In the genomic region with DNA sequence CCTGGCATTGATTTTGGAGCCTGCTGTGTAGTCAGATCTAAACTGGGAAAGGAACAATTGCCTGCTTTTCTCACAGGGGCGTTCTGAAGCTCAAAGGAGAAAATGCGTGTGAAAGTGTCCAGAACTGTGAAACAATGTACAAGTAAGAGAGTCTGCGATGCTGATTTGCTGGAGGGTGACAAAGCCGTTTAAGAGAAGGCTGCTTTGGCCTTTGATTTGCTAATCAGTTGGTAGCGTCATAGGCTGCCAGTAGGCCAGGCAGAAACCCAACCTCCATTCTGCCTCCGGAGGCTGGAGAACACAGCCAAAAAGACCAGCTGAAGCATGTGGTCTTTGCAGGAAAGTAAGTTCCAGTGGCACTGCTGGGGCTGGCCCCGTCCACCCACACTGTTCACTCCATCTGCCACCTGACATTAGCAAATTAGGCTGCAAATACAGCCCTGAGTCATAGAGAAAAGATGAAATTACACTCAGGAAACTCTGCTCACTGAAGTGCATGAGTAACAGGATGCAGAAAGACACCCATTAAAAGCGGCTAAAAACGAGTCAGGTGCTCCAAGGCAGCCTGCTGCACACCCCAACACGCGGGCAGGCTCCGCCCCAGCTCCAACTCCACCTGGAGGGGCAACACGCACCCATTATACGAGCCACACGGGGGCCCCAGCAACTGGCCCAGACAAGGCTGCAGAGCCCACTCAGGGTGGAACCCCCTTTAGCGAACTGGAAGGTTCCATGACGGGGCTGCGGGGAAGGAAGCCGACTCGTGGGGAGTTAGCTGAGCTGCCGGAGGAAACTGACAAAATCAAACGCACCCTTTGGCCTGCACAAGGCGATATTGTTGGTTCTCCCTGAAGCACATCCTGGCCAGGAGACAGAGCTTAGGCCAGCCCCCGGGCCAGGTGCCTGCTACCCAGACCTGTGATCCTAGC, we compare ENCODE assay signal across 9 cellular contexts. TPM values are rescaled to one million over a fixed set of nuclear protein-coding genes. Genes with fewer than 3 reads are reported as not detected.
DNase-seq lines count a peak whose midpoint lies in the region; ATAC-seq, FAIRE-seq and TF ChIP-seq lines count a peak whose summit lies in the region.
"Had no signal": no experiment of that assay in that cellular context is flagged by ENCODE, and none has a peak within 500 bp of the region (broad histone marks: within the 10 kb centered on the region; RNA-seq: fewer than 3 reads in every experiment).

No MANE protein-coding gene starts in this region.

- no peaks in the 10 kb centered on the region for H3K27me3 ChIP-seq in CD8-positive, alpha-beta memory T cell (ENCODE audit: insufficient read depth, low read length, poor library complexity, severe bottlenecking)
- H3K27me3 ChIP-seq in SK-N-SH (ENCODE audit: insufficient read depth) (no peaks in the 10 kb centered on the region), keratinocyte (ENCODE audit: control insufficient read depth, extremely low read depth, insufficient read depth, low read length) (no peaks in the 10 kb centered on the region)

- peak overlapping the region; percentile 75 for H3K27ac ChIP-seq in CD8-positive, alpha-beta memory T cell (ENCODE audit: low read depth, low read length)
- H3K27ac ChIP-seq in SK-N-SH (ENCODE audit: low read depth in 2 of 2, low read length in 1 of 2) = no peak overlapping the region
- no peak overlapping the region for H3K27ac ChIP-seq in keratinocyte (ENCODE audit: control insufficient read depth, insufficient read depth, low read length)

- peaks cover 44 to 61% (median 61%) of the 10 kb centered on the region in 3 donors for H3K4me1 Mint-ChIP-seq in CD8-positive, alpha-beta memory T cell
- H3K4me1 Mint-ChIP-seq in activated naive CD8-positive, alpha-beta T cell treated with anti-CD3 and anti-CD28 coated beads, Interleukin-2, amount 50 U/mL, for 24 hours = peaks cover 59% of the 10 kb centered on the region

- H3K9me1 ChIP-seq in keratinocyte (ENCODE audit: control insufficient read depth, extremely low read depth, insufficient read depth, low read length) = no peaks in the 10 kb centered on the region

- no peak for TF ChIP-seq RAD21 in SK-N-SH (IDR thresholded peaks at IDR 0.05; ENCODE audit: low read length)

- peak overlapping the region; percentile 17 to 92 (median 72) for H3K4me3 Mint-ChIP-seq in CD8-positive, alpha-beta memory T cell
- H3K4me3 Mint-ChIP-seq in activated naive CD8-positive, alpha-beta T cell treated with anti-CD3 and anti-CD28 coated beads, Interleukin-2, amount 50 U/mL, for 24 hours = peak overlapping the region; percentile 60

- H2AFZ ChIP-seq in SK-N-SH (ENCODE audit: low read depth) (no peak overlapping the region), keratinocyte (ENCODE audit: control insufficient read depth, low read length) (peak overlapping the region; percentile 50)

- dilution Hi-C loops in keratinocyte (cut with MboI; ENCODE audit: extremely low pct_ligation_motif_present, low sequenced_read_pairs) = no loop called here

- CTCF ChIA-PET in CD8-positive, alpha-beta memory T cell (lab: Charles Lee) = interaction anchor here (0.7 to 4.7 kb wide), 12 partner anchors 9 to 105 kb away, joined by 3 to 62 read pairs (median 4); no protein-coding TSS in a partner anchor
- CTCF ChIA-PET in SK-N-SH (lab: Yijun Ruan, JAX) = interaction anchor here (0.6 to 1.8 kb wide), 7 partner anchors 8 to 106 kb away, joined by 3 to 4 read pairs (median 3); no protein-coding TSS in a partner anchor

- no peak for FAIRE-seq in keratinocyte (lab: Jason Lieb, UNC)

- no peaks in the 10 kb centered on the region for H3K9me2 ChIP-seq in SK-N-SH

- peak; percentile 74 to 95 (median 87) for DNase-seq in CD8-positive, alpha-beta memory T cell
- DNase-seq in SK-N-SH (peak; percentile 36), keratinocyte (ENCODE audit: low read depth, low spot score) (peak; percentile 42), NCI-H1048 (lab: John Stamatoyannopoulos, UW) (no peak)
- peak; percentile 91 for DNase-seq in activated naive CD8-positive, alpha-beta T cell treated with anti-CD3 and anti-CD28 coated beads, Interleukin-2, amount 50 U/mL, for 24 hours
- DNase-seq in stimulated activated CD4-positive, alpha-beta T cell treated with anti-CD3 and anti-CD28 coated beads, TNF-alpha, amount 100 ng/mL, for 4 hours (ENCODE audit: low read depth in 3 of 3) = peak; percentile 65 to 77 (median 73)

- peak overlapping the region; percentile 89 to 99 (median 96) for H3K27ac Mint-ChIP-seq in CD8-positive, alpha-beta memory T cell
- H3K27ac Mint-ChIP-seq in activated naive CD8-positive, alpha-beta T cell treated with anti-CD3 and anti-CD28 coated beads, Interleukin-2, amount 50 U/mL, for 24 hours = peak overlapping the region; percentile 97

- POLR2A ChIA-PET in CD8-positive, alpha-beta memory T cell (lab: Charles Lee) = interaction anchor here (0.7 to 3.5 kb wide), 9 partner anchors 12 to 263 kb away, joined by 3 to 18 read pairs (median 6); no protein-coding TSS in a partner anchor
- POLR2A ChIA-PET in SK-N-SH (lab: Yijun Ruan, JAX) = no interaction called here

- H3K79me2 ChIP-seq in SK-N-SH (ENCODE audit: insufficient read depth) (no peaks in the 10 kb centered on the region), keratinocyte (ENCODE audit: control insufficient read depth, insufficient read depth, low read length) (no peaks in the 10 kb centered on the region)

- H3K36me3 Mint-ChIP-seq in CD8-positive, alpha-beta memory T cell = no peaks in the 10 kb centered on the region
- H3K36me3 Mint-ChIP-seq in activated naive CD8-positive, alpha-beta T cell treated with anti-CD3 and anti-CD28 coated beads, Interleukin-2, amount 50 U/mL, for 24 hours (ENCODE audit: low read depth) = no peaks in the 10 kb centered on the region

- TF ChIP-seq CTCF in SK-N-SH (IDR thresholded peaks at IDR 0.05) = no peak
- TF ChIP-seq CTCF in keratinocyte (optimal IDR thresholded peaks at IDR 0.05 in 1 of 3, IDR thresholded peaks at IDR 0.05 in 1 of 3, conservative IDR thresholded peaks at IDR 0.05 in 1 of 3; ENCODE audit: extremely low read depth in 1 of 3, insufficient read depth in 2 of 3, low read length in 3 of 3) = no peak

- H3K4me1 ChIP-seq in CD8-positive, alpha-beta memory T cell (ENCODE audit: insufficient read depth, low read length) = peaks cover 49% of the 10 kb centered on the region
- H3K4me1 ChIP-seq in SK-N-SH (ENCODE audit: control insufficient read depth in 1 of 2, insufficient read depth in 2 of 2, low read depth in 1 of 2, low read length in 1 of 2) (peaks cover 0 to 10% of the 10 kb centered on the region in 2 experiments; a peak in 2 of 4 replicates), keratinocyte (ENCODE audit: control insufficient read depth, extremely low read depth, insufficient read depth, low read length) (peaks cover 15% of the 10 kb centered on the region)

- H3K27me3 Mint-ChIP-seq in CD8-positive, alpha-beta memory T cell = no peaks in the 10 kb centered on the region
- H3K27me3 Mint-ChIP-seq in activated naive CD8-positive, alpha-beta T cell treated with anti-CD3 and anti-CD28 coated beads, Interleukin-2, amount 50 U/mL, for 24 hours = no peaks in the 10 kb centered on the region

- H3K9me3 ChIP-seq in CD8-positive, alpha-beta memory T cell (ENCODE audit: low read length) = no peaks in the 10 kb centered on the region
- H3K9me3 ChIP-seq in SK-N-SH (no peaks in the 10 kb centered on the region), keratinocyte (ENCODE audit: control insufficient read depth, low read depth, low read length) (no peaks in the 10 kb centered on the region)

- H3K36me3 ChIP-seq in CD8-positive, alpha-beta memory T cell (ENCODE audit: insufficient read depth, low read length) = no peaks in the 10 kb centered on the region
- H3K36me3 ChIP-seq in SK-N-SH (replicated peaks in 1 of 2; ENCODE audit: control insufficient read depth in 1 of 2, insufficient read depth in 2 of 2, low read length in 1 of 2) (no peaks in the 10 kb centered on the region), keratinocyte (ENCODE audit: control insufficient read depth in 2 of 2, extremely low read depth in 1 of 2, insufficient read depth in 2 of 2, low read length in 2 of 2) (no peaks in the 10 kb centered on the region)

- ATAC-seq in GM19467 (IDR thresholded peaks at IDR 0.05; ENCODE audit: unreplicated experiment) (peak; percentile 47), HG03575 (IDR thresholded peaks at IDR 0.05; ENCODE audit: extremely low read depth, insufficient number of reproducible peaks, low FRiP score, unreplicated experiment) (peak; percentile 64)
- ATAC-seq in activated naive CD8-positive, alpha-beta T cell treated with anti-CD3 and anti-CD28 coated beads, Interleukin-2, amount 50 U/mL, for 24 hours = peak; percentile 87

- no peaks in the 10 kb centered on the region for H3K9me3 Mint-ChIP-seq in CD8-positive, alpha-beta memory T cell
- H3K9me3 Mint-ChIP-seq in activated naive CD8-positive, alpha-beta T cell treated with anti-CD3 and anti-CD28 coated beads, Interleukin-2, amount 50 U/mL, for 24 hours = no peaks in the 10 kb centered on the region

- H4K20me1 ChIP-seq in SK-N-SH (ENCODE audit: insufficient read depth) (no peaks in the 10 kb centered on the region), keratinocyte (ENCODE audit: control insufficient read depth, extremely low read depth, insufficient read depth, low read length) (no peaks in the 10 kb centered on the region)

- no peaks in the 10 kb centered on the region for H3F3A ChIP-seq in SK-N-SH (replicated peaks; ENCODE audit: insufficient read depth)

- H3K4me3 ChIP-seq in CD8-positive, alpha-beta memory T cell (ENCODE audit: low read length) = peak overlapping the region; percentile 40
- H3K4me3 ChIP-seq in SK-N-SH (ENCODE audit: low read depth in 2 of 2, low read length in 1 of 2) (no peak overlapping the region), keratinocyte (ENCODE audit: control insufficient read depth in 2 of 3, extremely low read depth in 1 of 3, insufficient read depth in 2 of 3, low read depth in 1 of 3, low read length in 3 of 3) (no peak overlapping the region)

- no peak overlapping the region for H3K4me2 ChIP-seq in SK-N-SH
- peak overlapping the region; percentile 39 for H3K4me2 ChIP-seq in keratinocyte (ENCODE audit: control insufficient read depth, extremely low read depth, insufficient read depth, low read depth, low read length)

- TF ChIP-seq EP300 in SK-N-SH (IDR thresholded peaks at IDR 0.05; ENCODE audit: borderline replicate concordance in 1 of 2, low read depth in 1 of 2, low read length in 1 of 2) = no peak

- WGBS in SK-N-SH (ENCODE audit: low lambda C conversion rate) = 66% methylated on average over 20 of the region's 24 CpGs

- H3K9ac ChIP-seq in SK-N-SH = no peak overlapping the region
- no peak overlapping the region for H3K9ac ChIP-seq in keratinocyte (ENCODE audit: control insufficient read depth, extremely low read depth, insufficient read depth, low read length)

RNA-seq across cellular contexts. Expression of a gene that starts 31.6 kb away (rescaled TPM):
- total RNA-seq in CD8-positive, alpha-beta memory T cell = not detected
- polyA plus RNA-seq in CD8-positive, alpha-beta memory T cell = not detected
- not detected in 2 replicates for polyA plus RNA-seq in SK-N-SH (2012; rRNA removed)
- 0.07 TPM in 1 of 2 replicates, not detected in the other for polyA plus RNA-seq in SK-N-SH (2012; cell fraction: cytosol; rRNA removed)
- 0.35 and 0.39 TPM in 2 replicates for polyA plus RNA-seq in SK-N-SH (2012; cell fraction: nucleus; rRNA removed)
- polyA plus RNA-seq in keratinocyte = not detected in 3 replicates
- not detected for polyA plus RNA-seq in keratinocyte (2011; ENCODE audit: low read depth)
- polyA plus RNA-seq in keratinocyte (2011; cell fraction: cytosol; rRNA removed) = not detected in 2 replicates
- not detected in 2 replicates for polyA plus RNA-seq in keratinocyte (2011; cell fraction: nucleus; rRNA removed)
- polyA plus RNA-seq in keratinocyte (2012; ENCODE audit: low replicate concordance) = not detected in 2 replicates
- polyA minus RNA-seq in keratinocyte = not detected in 3 replicates
- not detected for polyA minus RNA-seq in keratinocyte (2011; cell fraction: cytosol; rRNA and poly(A)+ RNA removed)
- polyA minus RNA-seq in keratinocyte (2011; cell fraction: nucleus; rRNA and poly(A)+ RNA removed) = 0.93 TPM in 1 of 2 replicates, not detected in the other
- total RNA-seq: NCI-H460 had no signal

RNA-seq across cellular contexts. Expression of a gene that starts 36.7 kb away (rescaled TPM):
- not detected for total RNA-seq in CD8-positive, alpha-beta memory T cell
- polyA plus RNA-seq in CD8-positive, alpha-beta memory T cell = 1.1 TPM
- polyA plus RNA-seq in SK-N-SH (2012; rRNA removed) (not detected in 2 replicates), keratinocyte (not detected in 3 replicates)
- not detected in 2 replicates for polyA plus RNA-seq in SK-N-SH (2012; cell fraction: cytosol; rRNA removed)
- polyA plus RNA-seq in SK-N-SH (2012; cell fraction: nucleus; rRNA removed) = not detected in 2 replicates
- polyA plus RNA-seq in keratinocyte (2011; ENCODE audit: low read depth) = not detected
- polyA plus RNA-seq in keratinocyte (2011; cell fraction: cytosol; rRNA removed) = not detected in 2 replicates
- polyA plus RNA-seq in keratinocyte (2011; cell fraction: nucleus; rRNA removed) = not detected in 2 replicates
- 4.2 and 7.6 TPM in 2 replicates for polyA plus RNA-seq in keratinocyte (2012; ENCODE audit: low replicate concordance)
- not detected in 3 replicates for polyA minus RNA-seq in keratinocyte
- polyA minus RNA-seq in keratinocyte (2011; cell fraction: cytosol; rRNA and poly(A)+ RNA removed) = not detected
- polyA minus RNA-seq in keratinocyte (2011; cell fraction: nucleus; rRNA and poly(A)+ RNA removed) = not detected in 2 replicates
- total RNA-seq: NCI-H460 had no signal
